1 cellular context compared by ENCODE assay signal in the genomic region with DNA sequence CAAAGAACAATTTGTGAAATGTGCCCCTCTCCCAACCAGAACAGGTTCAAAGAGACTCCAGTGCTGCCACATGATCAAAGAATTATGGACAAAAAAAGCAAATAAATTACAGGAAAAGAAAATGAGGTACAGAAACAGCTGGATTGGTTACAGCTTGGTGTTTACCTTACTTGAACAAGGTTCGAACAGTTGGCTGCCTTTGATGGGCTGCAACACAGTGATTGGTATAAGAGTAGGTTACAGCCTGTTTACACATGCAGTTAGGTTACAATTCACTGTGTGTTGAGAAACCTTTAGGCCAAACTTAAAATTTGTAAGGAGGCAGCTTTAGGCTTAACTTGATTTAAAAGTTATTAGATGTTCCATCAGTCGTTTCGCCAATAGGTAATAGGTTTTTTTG.
TF ChIP-seq lines count a peak whose summit lies in the region.

No MANE protein-coding gene starts in this region.

TF ChIP-seq in HepG2, 621 proteins besides CTCF, POLR2A, EP300 and RAD21 (continued from another document and continues in another):
- TF ChIP-seq, protein P1, sequence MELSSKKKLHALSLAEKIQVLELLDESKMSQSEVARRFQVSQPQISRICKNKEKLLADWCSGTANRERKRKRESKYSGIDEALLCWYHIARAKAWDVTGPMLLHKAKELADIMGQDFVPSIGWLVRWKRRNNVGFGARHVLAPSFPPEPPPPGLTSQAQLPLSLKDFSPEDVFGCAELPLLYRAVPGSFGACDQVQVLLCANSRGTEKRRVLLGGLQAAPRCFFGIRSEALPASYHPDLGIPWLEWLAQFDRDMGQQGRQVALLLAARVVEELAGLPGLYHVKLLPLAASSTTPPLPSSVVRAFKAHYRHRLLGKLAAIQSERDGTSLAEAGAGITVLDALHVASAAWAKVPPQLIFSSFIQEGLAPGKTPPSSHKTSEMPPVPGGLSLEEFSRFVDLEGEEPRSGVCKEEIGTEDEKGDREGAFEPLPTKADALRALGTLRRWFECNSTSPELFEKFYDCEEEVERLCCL (CRISPR knock-in tag; IDR thresholded peaks at IDR 0.05; ENCODE audit: borderline replicate concordance) = no peak
- TF ChIP-seq SNRNP70 (IDR thresholded peaks at IDR 0.05; ENCODE audit: low read depth, low read length) = no peak
- no peak for TF ChIP-seq AHR (CRISPR knock-in tag; IDR thresholded peaks at IDR 0.05)
- TF ChIP-seq CREB1 (IDR thresholded peaks at IDR 0.05) = no peak
- 0 out of 2 replicates have a peak, but pooled peaks have one; percentile 25 for TF ChIP-seq CREB1 (CRISPR knock-in tag; IDR thresholded peaks at IDR 0.05)
- TF ChIP-seq PHF8 (CRISPR knock-in tag; IDR thresholded peaks at IDR 0.05) = no peak
- TF ChIP-seq, protein P2, sequence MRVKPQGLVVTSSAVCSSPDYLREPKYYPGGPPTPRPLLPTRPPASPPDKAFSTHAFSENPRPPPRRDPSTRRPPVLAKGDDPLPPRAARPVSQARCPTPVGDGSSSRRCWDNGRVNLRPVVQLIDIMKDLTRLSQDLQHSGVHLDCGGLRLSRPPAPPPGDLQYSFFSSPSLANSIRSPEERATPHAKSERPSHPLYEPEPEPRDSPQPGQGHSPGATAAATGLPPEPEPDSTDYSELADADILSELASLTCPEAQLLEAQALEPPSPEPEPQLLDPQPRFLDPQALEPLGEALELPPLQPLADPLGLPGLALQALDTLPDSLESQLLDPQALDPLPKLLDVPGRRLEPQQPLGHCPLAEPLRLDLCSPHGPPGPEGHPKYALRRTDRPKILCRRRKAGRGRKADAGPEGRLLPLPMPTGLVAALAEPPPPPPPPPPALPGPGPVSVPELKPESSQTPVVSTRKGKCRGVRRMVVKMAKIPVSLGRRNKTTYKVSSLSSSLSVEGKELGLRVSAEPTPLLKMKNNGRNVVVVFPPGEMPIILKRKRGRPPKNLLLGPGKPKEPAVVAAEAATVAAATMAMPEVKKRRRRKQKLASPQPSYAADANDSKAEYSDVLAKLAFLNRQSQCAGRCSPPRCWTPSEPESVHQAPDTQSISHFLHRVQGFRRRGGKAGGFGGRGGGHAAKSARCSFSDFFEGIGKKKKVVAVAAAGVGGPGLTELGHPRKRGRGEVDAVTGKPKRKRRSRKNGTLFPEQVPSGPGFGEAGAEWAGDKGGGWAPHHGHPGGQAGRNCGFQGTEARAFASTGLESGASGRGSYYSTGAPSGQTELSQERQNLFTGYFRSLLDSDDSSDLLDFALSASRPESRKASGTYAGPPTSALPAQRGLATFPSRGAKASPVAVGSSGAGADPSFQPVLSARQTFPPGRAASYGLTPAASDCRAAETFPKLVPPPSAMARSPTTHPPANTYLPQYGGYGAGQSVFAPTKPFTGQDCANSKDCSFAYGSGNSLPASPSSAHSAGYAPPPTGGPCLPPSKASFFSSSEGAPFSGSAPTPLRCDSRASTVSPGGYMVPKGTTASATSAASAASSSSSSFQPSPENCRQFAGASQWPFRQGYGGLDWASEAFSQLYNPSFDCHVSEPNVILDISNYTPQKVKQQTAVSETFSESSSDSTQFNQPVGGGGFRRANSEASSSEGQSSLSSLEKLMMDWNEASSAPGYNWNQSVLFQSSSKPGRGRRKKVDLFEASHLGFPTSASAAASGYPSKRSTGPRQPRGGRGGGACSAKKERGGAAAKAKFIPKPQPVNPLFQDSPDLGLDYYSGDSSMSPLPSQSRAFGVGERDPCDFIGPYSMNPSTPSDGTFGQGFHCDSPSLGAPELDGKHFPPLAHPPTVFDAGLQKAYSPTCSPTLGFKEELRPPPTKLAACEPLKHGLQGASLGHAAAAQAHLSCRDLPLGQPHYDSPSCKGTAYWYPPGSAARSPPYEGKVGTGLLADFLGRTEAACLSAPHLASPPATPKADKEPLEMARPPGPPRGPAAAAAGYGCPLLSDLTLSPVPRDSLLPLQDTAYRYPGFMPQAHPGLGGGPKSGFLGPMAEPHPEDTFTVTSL (CRISPR knock-in tag; IDR thresholded peaks at IDR 0.05; ENCODE audit: borderline replicate concordance) = peak; percentile 64; the same call in 1 of the 2 replicates
- no peak for TF ChIP-seq ZEB1 (IDR thresholded peaks at IDR 0.05; ENCODE audit: insufficient replicate concordance, low read depth)
- no peak for TF ChIP-seq ZSCAN20 (CRISPR knock-in tag; IDR thresholded peaks at IDR 0.05; ENCODE audit: borderline replicate concordance)
- no peak for TF ChIP-seq ZBTB37 (CRISPR knock-in tag; IDR thresholded peaks at IDR 0.05)
- TF ChIP-seq FOXO4 (CRISPR knock-in tag; conservative IDR thresholded peaks at IDR 0.05) = no peak
- peak; percentile 76 for TF ChIP-seq TCF7 (IDR thresholded peaks at IDR 0.05; ENCODE audit: low read depth)
- no peak for TF ChIP-seq CBX5 (CRISPR knock-in tag; IDR thresholded peaks at IDR 0.05; ENCODE audit: borderline replicate concordance)
- no peak for TF ChIP-seq ZNF101 (CRISPR knock-in tag; IDR thresholded peaks at IDR 0.05; ENCODE audit: borderline replicate concordance, low read depth)
- no peak for TF ChIP-seq NFRKB (IDR thresholded peaks at IDR 0.05)
- no peak for TF ChIP-seq ZNF557 (CRISPR knock-in tag; IDR thresholded peaks at IDR 0.05)
- TF ChIP-seq ARHGAP35 (CRISPR knock-in tag; IDR thresholded peaks at IDR 0.05; ENCODE audit: borderline replicate concordance) = no peak
- TF ChIP-seq ZMAT5 (CRISPR knock-in tag; IDR thresholded peaks at IDR 0.05; ENCODE audit: borderline replicate concordance, low read depth) = no peak
- no peak for TF ChIP-seq JUNB (CRISPR knock-in tag; IDR thresholded peaks at IDR 0.05; ENCODE audit: borderline replicate concordance)
- TF ChIP-seq RNF219 (CRISPR knock-in tag; IDR thresholded peaks at IDR 0.05) = no peak
- TF ChIP-seq DR1 (CRISPR knock-in tag; IDR thresholded peaks at IDR 0.05) = no peak
- TF ChIP-seq ZNF274 (CRISPR knock-in tag; IDR thresholded peaks at IDR 0.05) = no peak
- no peak for TF ChIP-seq CC2D1A (CRISPR knock-in tag; IDR thresholded peaks at IDR 0.05)
- no peak for TF ChIP-seq ZNF318 (CRISPR knock-in tag; IDR thresholded peaks at IDR 0.05)
- TF ChIP-seq SP2 (CRISPR knock-in tag; IDR thresholded peaks at IDR 0.05) = no peak
- TF ChIP-seq ZNF841 (CRISPR knock-in tag; IDR thresholded peaks at IDR 0.05; ENCODE audit: borderline replicate concordance) = no peak
- no peak for TF ChIP-seq ZNF839 (CRISPR knock-in tag; IDR thresholded peaks at IDR 0.05; ENCODE audit: borderline replicate concordance)
- peak; percentile 41; the same call in 1 of the 2 replicates for TF ChIP-seq PHF21A (CRISPR knock-in tag; IDR thresholded peaks at IDR 0.05)
- TF ChIP-seq ZNF660 (CRISPR knock-in tag; IDR thresholded peaks at IDR 0.05; ENCODE audit: borderline replicate concordance, low read depth) = no peak
- TF ChIP-seq SMAD9 (CRISPR knock-in tag; IDR thresholded peaks at IDR 0.05) = no peak
- TF ChIP-seq NFKB2 (CRISPR knock-in tag; IDR thresholded peaks at IDR 0.05; ENCODE audit: borderline replicate concordance) = no peak
- no peak for TF ChIP-seq ARNTL (CRISPR knock-in tag; IDR thresholded peaks at IDR 0.05)
- TF ChIP-seq SAP130 (CRISPR knock-in tag; IDR thresholded peaks at IDR 0.05; ENCODE audit: low read depth) = peak; percentile 46
- no peak for TF ChIP-seq SIN3A (IDR thresholded peaks at IDR 0.05; ENCODE audit: borderline replicate concordance, low read depth, low read length)
- no peak for TF ChIP-seq YEATS2 (CRISPR knock-in tag; IDR thresholded peaks at IDR 0.05; ENCODE audit: borderline replicate concordance)
